ENCODE assay signal across 27 cellular contexts in genomic region chr5:73935719-73936118, GRCh38.
"Had no signal": no experiment of that assay in that cellular context is flagged by ENCODE, and none has a peak within 500 bp of the region (broad histone marks: within the 10 kb centered on the region; RNA-seq: fewer than 3 reads in every experiment).

No MANE protein-coding gene starts in this region.

- H3K27ac Mint-ChIP-seq: activated CD8-positive, alpha-beta T cell treated with anti-CD3 and anti-CD28 coated beads for 36 hours; activated naive CD8-positive, alpha-beta T cell; activated T-helper 17 cell treated with anti-CD3 and anti-CD28 coated beads, Interleukin-2, amount 50 U/mL, for 72 hours; brain; effector memory CD8-positive, alpha-beta T cell had no signal

- H3K4me3 ChIP-seq: ascending aorta, breast epithelium, cardiac muscle cell had no signal

- H3K9me3 Mint-ChIP-seq: activated CD8-positive, alpha-beta T cell treated with anti-CD3 and anti-CD28 coated beads for 36 hours; activated T-cell treated with anti-CD3 and anti-CD28 coated beads, Interleukin-2, amount 50 U/mL, for 4 hours; activated T-helper 17 cell treated with anti-CD3 and anti-CD28 coated beads, Interleukin-2, amount 50 U/mL, for 72 hours; brain; effector memory CD8-positive, alpha-beta T cell had no signal

- H3K27me3 ChIP-seq: ascending aorta, breast epithelium, cardiac muscle cell had no signal

- H3K36me3 Mint-ChIP-seq: activated naive CD8-positive, alpha-beta T cell; brain had no signal

- H3K36me3 ChIP-seq: ascending aorta, breast epithelium, cardiac muscle cell had no signal

- DNase-seq: activated CD4-positive, alpha-beta T cell treated with anti-CD3 and anti-CD28 coated beads for 1 hour; activated CD4-positive, alpha-beta T cell treated with anti-CD3 and anti-CD28 coated beads for 48 hours; activated CD4-positive, alpha-beta T cell treated with anti-CD3 and anti-CD28 coated beads, Interleukin-2, amount 50 U/mL, for 1 hour; activated CD4-positive, alpha-beta T cell treated with anti-CD3 and anti-CD28 coated beads, Interleukin-2, amount 50 U/mL, for 48 hours; activated CD4-positive, CD25-positive, alpha-beta regulatory T cell; activated CD8-positive, alpha-beta memory T cell treated with anti-CD3 and anti-CD28 coated beads for 24 hours; activated CD8-positive, alpha-beta T cell treated with anti-CD3 and anti-CD28 coated beads for 36 hours; activated effector memory CD4-positive, alpha-beta T cell treated with Interleukin-2 at 50 U/mL for 16 hours; activated gamma-delta T cell treated with Interleukin-2 at 50 U/mL for 16 hours; activated naive CD4-positive, alpha-beta T cell treated with anti-CD3 and anti-CD28 coated beads, Interleukin-2, amount 50 U/mL, for 16 hours; activated naive CD4-positive, alpha-beta T cell treated with Interleukin-2 at 50 U/mL for 16 hours; activated T-cell treated with anti-CD3 and anti-CD28 coated beads, Interleukin-2, amount 50 U/mL, for 4 hours; central memory CD4-positive, alpha-beta T cell; cerebellar nuclear complex; cortex of kidney; dermis blood vessel endothelial cell; effector CD4-positive, alpha-beta T cell; effector memory CD8-positive, alpha-beta T cell; foreskin fibroblast; head of caudate nucleus; T-helper 2 cell had no signal

- H3K4me3 Mint-ChIP-seq: activated CD8-positive, alpha-beta T cell treated with anti-CD3 and anti-CD28 coated beads for 36 hours; activated naive CD8-positive, alpha-beta T cell; activated T-cell treated with anti-CD3 and anti-CD28 coated beads, Interleukin-2, amount 50 U/mL, for 4 hours; activated T-helper 17 cell treated with anti-CD3 and anti-CD28 coated beads, Interleukin-2, amount 50 U/mL, for 72 hours; brain; effector memory CD8-positive, alpha-beta T cell had no signal

- H3K9me3 ChIP-seq: ascending aorta, breast epithelium had no signal

- H3K4me1 ChIP-seq: breast epithelium had no signal

- H3K4me1 Mint-ChIP-seq: activated T-helper 17 cell treated with anti-CD3 and anti-CD28 coated beads, Interleukin-2, amount 50 U/mL, for 72 hours had no signal

- H3K27ac ChIP-seq: ascending aorta, breast epithelium, cardiac muscle cell had no signal
